15 cellular contexts compared by ENCODE assay signal in genomic region chr9:127944586-127945218, GRCh38. TPM values are rescaled to one million over a fixed set of nuclear protein-coding genes. Genes with fewer than 3 reads are reported as not detected.
DNase-seq lines count a peak whose midpoint lies in the region; ATAC-seq and TF ChIP-seq lines count a peak whose summit lies in the region.
"Had no signal": no experiment of that assay in that cellular context is flagged by ENCODE, and none has a peak within 500 bp of the region (broad histone marks: within the 10 kb centered on the region; RNA-seq: fewer than 3 reads in every experiment).

No MANE protein-coding gene starts in this region.

- H3K36me3 ChIP-seq in tibial nerve (peaks cover 0 to 46% (median 6%) of the 10 kb centered on the region in 3 donors), neural progenitor cell (no peaks in the 10 kb centered on the region), smooth muscle cell (ENCODE audit: low read depth) (no peaks in the 10 kb centered on the region)

- H3F3A ChIP-seq in neural progenitor cell (ENCODE audit: low read depth), result peaks cover 19% of the 10 kb centered on the region
- H3F3A ChIP-seq in smooth muscle cell (ENCODE audit: low read depth), result peaks cover 4% of the 10 kb centered on the region

- no peaks in the 10 kb centered on the region for H3K9me3 Mint-ChIP-seq in neural progenitor cell
- H3K9me3 Mint-ChIP-seq: natural killer cell; T-helper 1 cell treated with Interleukin-12 subunit alpha and Interleukin-12 subunit beta and Interleukin-4 antibody, amounts not matched to agents 30 μg/mL and 1 μg/mL, for 36 hours had no signal

- H3K4me3 Mint-ChIP-seq in neural progenitor cell, result no peak overlapping the region
- H3K4me3 Mint-ChIP-seq: natural killer cell; T-helper 1 cell treated with Interleukin-12 subunit alpha and Interleukin-12 subunit beta and Interleukin-4 antibody, amounts not matched to agents 30 μg/mL and 1 μg/mL, for 36 hours had no signal

- peaks cover 13% of the 10 kb centered on the region for H3K36me3 Mint-ChIP-seq in neural progenitor cell
- H3K36me3 Mint-ChIP-seq: natural killer cell had no signal

- no peak for TF ChIP-seq POLR2A in tibial nerve (IDR thresholded peaks at IDR 0.05)

- peaks cover 37% of the 10 kb centered on the region for H4K20me1 ChIP-seq in neural progenitor cell (ENCODE audit: low read depth)
- H4K20me1 ChIP-seq in smooth muscle cell (ENCODE audit: low read depth), result peaks cover 13% of the 10 kb centered on the region

- 88 to 91% methylated on average over 31 to 38 of the region's 38 CpGs for WGBS in tibial nerve, 2 donors
- WGBS in smooth muscle cell (ENCODE audit: low lambda C conversion rate), result 97% methylated on average over 33 of the region's 38 CpGs

- peaks cover 0 to 93% (median 31%) of the 10 kb centered on the region in 4 donors for H3K4me1 ChIP-seq in tibial nerve
- no peaks in the 10 kb centered on the region for H3K4me1 ChIP-seq in neural progenitor cell
- no peaks in the 10 kb centered on the region for H3K4me1 ChIP-seq in smooth muscle cell (ENCODE audit: low read depth)
- H3K4me1 ChIP-seq: foreskin keratinocyte had no signal

- H3K4me2 ChIP-seq in neural progenitor cell, result no peak overlapping the region
- no peak overlapping the region for H3K4me2 ChIP-seq in smooth muscle cell

- peak; percentile 53 for DNase-seq in Right ventricle myocardium inferior (ENCODE audit: missing footprints)
- DNase-seq in Right ventricle myocardium superior, result no peak
- DNase-seq in tibial nerve (ENCODE audit: low spot score in 2 of 2), result no peak
- no peak for DNase-seq in neural progenitor cell (ENCODE audit: low spot score)
- DNase-seq in smooth muscle cell (lab: John Stamatoyannopoulos, UW; ENCODE audit: unreplicated experiment), result no peak
- DNase-seq: foreskin keratinocyte, mammary epithelial cell, natural killer cell, NCI-H2107, NCI-H510A treated with DMSO at 0.1 percent for 48 hours, SHP77, WERI-Rb-1 had no signal

- peaks cover 5% of the 10 kb centered on the region for H3K27me3 Mint-ChIP-seq in neural progenitor cell (ENCODE audit: insufficient read depth, low read depth)

- H3K9me3 ChIP-seq in tibial nerve (no peaks in the 10 kb centered on the region), neural progenitor cell (ENCODE audit: low read depth) (no peaks in the 10 kb centered on the region), smooth muscle cell (replicated peaks; ENCODE audit: low read depth) (no peaks in the 10 kb centered on the region)

- ATAC-seq in Right ventricle myocardium inferior (no peak), Right ventricle myocardium superior (ENCODE audit: poor library complexity) (no peak)
- ATAC-seq: natural killer cell had no signal

- TF ChIP-seq EP300 in tibial nerve (IDR thresholded peaks at IDR 0.05), result no peak

- H3K27ac Mint-ChIP-seq in neural progenitor cell, result no peak overlapping the region
- H3K27ac Mint-ChIP-seq: natural killer cell; T-helper 1 cell treated with Interleukin-12 subunit alpha and Interleukin-12 subunit beta and Interleukin-4 antibody, amounts not matched to agents 30 μg/mL and 1 μg/mL, for 36 hours had no signal

- no peak overlapping the region for H3K4me3 ChIP-seq in tibial nerve
- no peak overlapping the region for H3K4me3 ChIP-seq in neural progenitor cell
- no peak overlapping the region for H3K4me3 ChIP-seq in smooth muscle cell
- H3K4me3 ChIP-seq: coronary artery had no signal

- H3K79me2 ChIP-seq in neural progenitor cell (ENCODE audit: low read depth), result no peaks in the 10 kb centered on the region
- peaks cover 2% of the 10 kb centered on the region for H3K79me2 ChIP-seq in smooth muscle cell (ENCODE audit: low read depth)

- intact Hi-C loops in Right ventricle myocardium inferior (cut with DNase I), result loop anchor here (5.0 kb wide), 1 partner anchor 173 kb away; no protein-coding TSS in a partner anchor
- intact Hi-C loops in Right ventricle myocardium superior (cut with DNase I), result loop anchor here (2.0 kb wide), 1 partner anchor 90 kb away; no protein-coding TSS in a partner anchor

- H3K27me3 ChIP-seq in tibial nerve (no peaks in the 10 kb centered on the region), neural progenitor cell (no peaks in the 10 kb centered on the region), smooth muscle cell (ENCODE audit: low read depth) (no peaks in the 10 kb centered on the region)
- H3K27me3 ChIP-seq: foreskin keratinocyte had no signal

- H3K9ac ChIP-seq in neural progenitor cell (no peak overlapping the region), smooth muscle cell (ENCODE audit: low read depth) (no peak overlapping the region)

- peaks cover 13% of the 10 kb centered on the region for H3K4me1 Mint-ChIP-seq in neural progenitor cell

- no peak overlapping the region for H2AFZ ChIP-seq in neural progenitor cell (replicated peaks)
- H2AFZ ChIP-seq in smooth muscle cell (ENCODE audit: low read depth), result no peak overlapping the region

- TF ChIP-seq CTCF in tibial nerve (IDR thresholded peaks at IDR 0.05), result no peak
- no peak for TF ChIP-seq CTCF in neural progenitor cell (IDR thresholded peaks at IDR 0.05)
- TF ChIP-seq CTCF in smooth muscle cell (IDR thresholded peaks at IDR 0.05; ENCODE audit: borderline replicate concordance, insufficient read depth, poor library complexity, severe bottlenecking), result no peak

- H3K27ac ChIP-seq in cingulate gyrus (ENCODE audit: low read depth, low read length) (peak overlapping the region; percentile 88), tibial nerve (peak overlapping the region in 3 of 4 donors; percentile 32 to 99 (median 98)), neural progenitor cell (no peak overlapping the region), smooth muscle cell (ENCODE audit: low read depth) (no peak overlapping the region)
- H3K27ac ChIP-seq: foreskin keratinocyte had no signal

RNA-seq across cellular contexts. Expression of gene DPM2, which starts 7.0 kb away (rescaled TPM):
- total RNA-seq in Right ventricle myocardium inferior (11.9 TPM), Right ventricle myocardium superior (9.9 TPM), tibial nerve (10 to 100 TPM in 3 of 4 donors, 1 to 10 TPM in 1; 9.0 to 21.9 (median 14.7) TPM), neural progenitor cell (ENCODE audit: low replicate concordance) (9.1 and 20.5 TPM in 2 replicates), smooth muscle cell (23.6 and 26.0 TPM in 2 replicates)
- 68.5 and 72.8 TPM in 2 replicates for polyA plus RNA-seq in smooth muscle cell

RNA-seq across cellular contexts. Expression of gene PIP5KL1, which starts 14.1 kb away (rescaled TPM):
- total RNA-seq in Right ventricle myocardium inferior (not detected), Right ventricle myocardium superior (0.48 TPM), tibial nerve (under 1 TPM in 1 of 4 donors, not detected in 3; 0.59 TPM), neural progenitor cell (ENCODE audit: low replicate concordance) (1.4 and 8.8 TPM in 2 replicates), smooth muscle cell (1.1 and 9.2 TPM in 2 replicates)
- 2.7 and 9.7 TPM in 2 replicates for polyA plus RNA-seq in smooth muscle cell

RNA-seq across cellular contexts. Expression of gene ST6GALNAC4, which starts 27.9 kb away (rescaled TPM):
- 21.9 TPM for total RNA-seq in Right ventricle myocardium inferior
- total RNA-seq in Right ventricle myocardium superior, result 18.1 TPM
- 10 to 100 TPM; 23.9 to 70.5 (median 37.0) TPM for total RNA-seq in tibial nerve
- total RNA-seq in neural progenitor cell (ENCODE audit: low replicate concordance), result 5.5 and 11.1 TPM in 2 replicates
- total RNA-seq in smooth muscle cell, result 5.3 and 22.5 TPM in 2 replicates
- 12.1 and 13.6 TPM in 2 replicates for polyA plus RNA-seq in smooth muscle cell

RNA-seq across cellular contexts. Expression of gene EEIG1, which starts 36.1 kb away (rescaled TPM):
- total RNA-seq in Right ventricle myocardium inferior (25.3 TPM), Right ventricle myocardium superior (21.8 TPM), tibial nerve (10 to 100 TPM; 33.9 to 53.8 (median 50.2) TPM), neural progenitor cell (ENCODE audit: low replicate concordance) (8.8 and 30.8 TPM in 2 replicates), smooth muscle cell (9.2 and 21.2 TPM in 2 replicates)
- 18.1 and 19.4 TPM in 2 replicates for polyA plus RNA-seq in smooth muscle cell

RNA-seq across cellular contexts. Expression of gene ST6GALNAC6, which starts 45.3 kb away (rescaled TPM):
- total RNA-seq in Right ventricle myocardium inferior, result 43.3 TPM
- 38.2 TPM for total RNA-seq in Right ventricle myocardium superior
- total RNA-seq in tibial nerve, result 100 to 1,000 TPM; 108 to 193 (median 172) TPM
- 14.3 and 42.7 TPM in 2 replicates for total RNA-seq in neural progenitor cell (ENCODE audit: low replicate concordance)
- total RNA-seq in smooth muscle cell, result 34.3 and 36.4 TPM in 2 replicates
- polyA plus RNA-seq in smooth muscle cell, result 48.8 and 65.8 TPM in 2 replicates

Comparison
In these comparisons a context has a peak if more than half of its experiments do, and no peak if none do; other contexts are left out.
1. H3K27ac ChIP-seq: peak in cingulate gyrus (single experiment) and tibial nerve (3 of 4); none in neural progenitor cell (single experiment) and smooth muscle cell (single experiment).